31 cellular contexts compared by ENCODE assay signal in genomic region chr7:80263821-80264220, GRCh38.
"Had no signal": no experiment of that assay in that cellular context is flagged by ENCODE, and none has a peak within 500 bp of the region (broad histone marks: within the 10 kb centered on the region; RNA-seq: fewer than 3 reads in every experiment).

No MANE protein-coding gene starts in this region.

- H3K9me3 Mint-ChIP-seq: activated B cell treated with CpG ODN at 0.5 μM for 24 hours; activated naive CD4-positive, alpha-beta T cell treated with anti-CD3 and anti-CD28 coated beads for 36 hours; activated naive CD8-positive, alpha-beta T cell treated with anti-CD3 and anti-CD28 coated beads, Interleukin-2, amount 10 ng/mL, durations not matched to agents 7 days and 5 days had no signal

- H3K9me3 ChIP-seq: breast epithelium, MG63, SJSA1 had no signal

- FAIRE-seq: TTC549 had no signal

- DNase-seq: activated B cell treated with CpG ODN at 0.5 μM for 24 hours; activated CD4-positive, alpha-beta memory T cell treated with anti-CD3 and anti-CD28 coated beads for 36 hours; activated CD4-positive, alpha-beta T cell treated with anti-CD3 and anti-CD28 coated beads, Interleukin-2, amount 10 ng/mL, durations not matched to agents 7 days and 5 days; activated CD8-positive, alpha-beta memory T cell treated with anti-CD3 and anti-CD28 coated beads for 24 hours; activated gamma-delta T cell; activated naive CD4-positive, alpha-beta T cell treated with anti-CD3 and anti-CD28 coated beads for 36 hours; activated naive CD8-positive, alpha-beta T cell treated with anti-CD3 and anti-CD28 coated beads, Interleukin-2, amount 10 ng/mL, durations not matched to agents 7 days and 5 days; activated T-cell treated with anti-CD3 and anti-CD28 coated beads, Interleukin-2, amount 50 U/mL, for 4 hours; aorta; MG63; MV-4-11; NCI-H1092 treated with DMSO at 0.1 percent for 48 hours; NCI-H1417 treated with DMSO at 0.1 percent for 48 hours; NCI-H1694; NCI-H2029; NCI-H2107; NCI-H345; NCI-H510A; NCI-H526 treated with DMSO at 0.1 percent for 48 hours; NCI-H82; NK-92 treated with Interleukin-12 subunit alpha and Interleukin-12 subunit beta, amount 100 ng/mL, for 24 hours; OCI-M1; SHP77; T-cell; T-helper 2 cell; T1000 had no signal

- H3K36me3 ChIP-seq: breast epithelium, MG63, SJSA1 had no signal

- H3K27ac Mint-ChIP-seq: activated B cell treated with CpG ODN at 0.5 μM for 24 hours; activated CD4-positive, alpha-beta memory T cell treated with anti-CD3 and anti-CD28 coated beads for 36 hours; activated CD4-positive, alpha-beta T cell treated with anti-CD3 and anti-CD28 coated beads, Interleukin-2, amount 10 ng/mL, durations not matched to agents 7 days and 5 days; activated naive CD4-positive, alpha-beta T cell treated with anti-CD3 and anti-CD28 coated beads for 36 hours; activated naive CD8-positive, alpha-beta T cell treated with anti-CD3 and anti-CD28 coated beads, Interleukin-2, amount 10 ng/mL, durations not matched to agents 7 days and 5 days; activated T-helper 17 cell treated with anti-CD3 and anti-CD28 coated beads, Interleukin-2, amount 50 U/mL, for 72 hours; T-cell had no signal

- H3K36me3 Mint-ChIP-seq: activated CD4-positive, alpha-beta memory T cell treated with anti-CD3 and anti-CD28 coated beads for 36 hours; activated naive CD8-positive, alpha-beta T cell treated with anti-CD3 and anti-CD28 coated beads, Interleukin-2, amount 10 ng/mL, durations not matched to agents 7 days and 5 days; T-cell had no signal

- H3K27me3 ChIP-seq: breast epithelium, MG63, SJSA1 had no signal

- H3K27ac ChIP-seq: breast epithelium, SJSA1 had no signal

- H3K4me3 ChIP-seq: breast epithelium, MG63, SJSA1 had no signal

- ATAC-seq: activated T-cell treated with anti-CD3 and anti-CD28 coated beads, Interleukin-2, amount 50 U/mL, for 4 hours; activated T-helper 17 cell treated with anti-CD3 and anti-CD28 coated beads, Interleukin-2, amount 50 U/mL, for 72 hours; Panc1; T-cell had no signal

- H3K4me1 ChIP-seq: breast epithelium, SJSA1 had no signal
